8 cellular contexts compared by ENCODE assay signal in the genomic region with DNA sequence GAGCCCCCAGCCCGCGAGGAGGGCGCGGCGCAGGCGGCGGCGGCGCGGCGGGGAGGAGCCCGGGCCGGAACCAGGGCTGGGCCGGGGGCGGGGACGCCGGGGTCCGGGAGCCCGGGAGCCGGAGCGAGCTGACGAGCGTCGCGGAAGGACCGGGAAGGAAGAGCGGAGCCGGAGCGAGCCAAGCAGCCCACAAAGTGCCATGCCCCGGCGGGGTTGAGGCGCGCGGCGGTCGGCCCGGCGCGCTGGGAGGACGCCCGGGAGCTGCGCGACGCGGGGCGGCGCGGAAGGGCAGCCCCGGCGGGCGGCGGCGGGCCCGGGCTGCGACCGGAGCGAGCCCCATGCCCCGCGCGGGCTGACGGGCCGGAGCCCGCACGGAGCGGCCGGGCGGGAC. TPM values are rescaled to one million over a fixed set of nuclear protein-coding genes. Genes with fewer than 3 reads are reported as not detected.
A peak's percentile ranks its signal among the peaks of the same experiment; 100 is the strongest.
DNase-seq lines count a peak whose midpoint lies in the region; ATAC-seq, FAIRE-seq and TF ChIP-seq lines count a peak whose summit lies in the region.

No MANE protein-coding gene starts in this region.

- DNase-seq in AG09309 (ENCODE audit: low read depth) (no peak), SJSA1 (ENCODE audit: low read depth in 1 of 2, low spot score in 2 of 2) (peak in 1 of 2 experiments; percentile 21), esophagus squamous epithelium (lab: John Stamatoyannopoulos, UW) (no peak), pancreas (no peak), NCI-H187 treated with DMSO at 0.1 percent for 48 hours (lab: John Stamatoyannopoulos, UW) (no peak), urothelium cell line (ENCODE audit: low spot score) (no peak)

- TF ChIP-seq CTCF in AG09309 (IDR thresholded peaks at IDR 0.05; ENCODE audit: control insufficient read depth, insufficient read depth, low read depth, low read length, missing control alignments) (no peak), esophagus squamous epithelium (IDR thresholded peaks at IDR 0.05) (no peak), pancreas (IDR thresholded peaks at IDR 0.05) (no peak)

- intact Hi-C loops in esophagus squamous epithelium (cut with DNase I) (no loop called here), pancreas (cut with DNase I) (no loop called here)

- H3K27me3 ChIP-seq in SJSA1 (replicated peaks) (no peaks in the 10 kb centered on the region), esophagus squamous epithelium (peaks cover 0 to 35% (median 0%) of the 10 kb centered on the region in 4 donors), pancreas (no peaks in the 10 kb centered on the region)

- peaks cover 23% of the 10 kb centered on the region for H3K4me1 ChIP-seq in SJSA1 (replicated peaks)
- H3K4me1 ChIP-seq in esophagus squamous epithelium: peaks cover 19 to 56% (median 23%) of the 10 kb centered on the region in 3 donors
- H3K4me1 ChIP-seq in pancreas: peaks cover 8 to 16% (median 14%) of the 10 kb centered on the region in 3 donors

- ATAC-seq in GM18861 (IDR thresholded peaks at IDR 0.05; ENCODE audit: unreplicated experiment) (peak; percentile 26), HG03025 (IDR thresholded peaks at IDR 0.05; ENCODE audit: low FRiP score, unreplicated experiment) (peak; percentile 42), pancreas (peak; percentile 11 to 58 (median 33))

- no peaks in the 10 kb centered on the region for H3K9me3 ChIP-seq in SJSA1 (replicated peaks)
- no peaks in the 10 kb centered on the region for H3K9me3 ChIP-seq in esophagus squamous epithelium
- no peaks in the 10 kb centered on the region for H3K9me3 ChIP-seq in pancreas

- H3K36me3 ChIP-seq in SJSA1 (peaks cover 36% of the 10 kb centered on the region), esophagus squamous epithelium (no peaks in the 10 kb centered on the region), pancreas (no peaks in the 10 kb centered on the region)

- TF ChIP-seq POLR2A in esophagus squamous epithelium (IDR thresholded peaks at IDR 0.05): peak in 1 of 4 donors; percentile 41

- H3K27ac ChIP-seq in SJSA1: no peak overlapping the region
- peak overlapping the region; percentile 62 to 94 (median 88) for H3K27ac ChIP-seq in esophagus squamous epithelium
- H3K27ac ChIP-seq in pancreas: peak overlapping the region; percentile 48 to 73 (median 68)

- H3K4me3 ChIP-seq in AG09309 (ENCODE audit: control insufficient read depth, low read depth, low read length): peak overlapping the region; percentile 59
- peak overlapping the region; percentile 86 for H3K4me3 ChIP-seq in SJSA1
- peak overlapping the region; percentile 79 to 94 (median 84) for H3K4me3 ChIP-seq in esophagus squamous epithelium
- peak overlapping the region; percentile 74 to 91 (median 86) for H3K4me3 ChIP-seq in pancreas

- FAIRE-seq in pancreas (lab: Jason Lieb, UNC) (no peak), urothelium cell line (lab: Jason Lieb, UNC) (no peak)

- WGBS in esophagus squamous epithelium, 2 donors: 0% methylated on average over 4 of the region's 67 CpGs; no CpG with 5 or more reads in 1 of the 2 donors
- 0 to 1% methylated on average over 31 to 67 of the region's 67 CpGs for WGBS in pancreas, 2 donors

RNA-seq across cellular contexts. Expression of a gene that starts 0.3 kb away (rescaled TPM):
- total RNA-seq in SJSA1 (2014; rRNA removed; shearing (Covaris generic)): 3.9 and 5.1 TPM in 2 replicates
- total RNA-seq in esophagus squamous epithelium (10 to 100 TPM in 1 of 4 donors, 1 to 10 TPM in 3; 2.2 to 10.3 (median 6.8) TPM), pancreas (10 to 100 TPM; 23.1 to 28.3 (median 25.3) TPM)
- polyA plus RNA-seq in pancreas: 10 to 100 TPM; 27.4 to 29.3 TPM
